ENCODE assay signal across 20 cellular contexts in genomic region chr7:157676456-157677255, GRCh38.
DNase-seq lines count a peak whose midpoint lies in the region; ATAC-seq and TF ChIP-seq lines count a peak whose summit lies in the region.
"Had no signal": no experiment of that assay in that cellular context is flagged by ENCODE, and none has a peak within 500 bp of the region (broad histone marks: within the 10 kb centered on the region; RNA-seq: fewer than 3 reads in every experiment).

No MANE protein-coding gene starts in this region.

- no peaks in the 10 kb centered on the region for H3F3A ChIP-seq in MM.1S (ENCODE audit: insufficient read depth, low read length)

- H3K27ac ChIP-seq in MM.1S (ENCODE audit: low read length): no peak overlapping the region
- H3K27ac ChIP-seq: brain microvascular endothelial cell, hepatocyte, right lobe of liver had no signal

- peaks cover 4% of the 10 kb centered on the region for H3K4me1 Mint-ChIP-seq in activated naive CD4-positive, alpha-beta T cell treated with anti-CD3 and anti-CD28 coated beads, Interleukin-2, amount 50 U/mL, for 24 hours
- H3K4me1 Mint-ChIP-seq: activated T-helper 17 cell treated with anti-CD3 and anti-CD28 coated beads, Interleukin-2, amount 50 U/mL, for 72 hours; stimulated activated memory B cell treated with anti-CD40 and anti-IgM and Interleukin-4, amounts not matched to agents 10 μg/mL and 1 μg/mL and 100 μg/mL, for 72 hours had no signal

- H4K20me1 ChIP-seq in MM.1S (ENCODE audit: insufficient read depth, low read length): no peaks in the 10 kb centered on the region

- no peak for DNase-seq in activated naive CD4-positive, alpha-beta T cell treated with Interleukin-2 at 50 U/mL for 16 hours
- DNase-seq in MM.1S: no peak
- peak; percentile 26 for DNase-seq in ecto neural progenitor cell (ENCODE audit: low spot score)
- DNase-seq in stimulated activated CD8-positive, alpha-beta memory T cell treated with anti-CD3 and anti-CD28 coated beads, Interleukin-4, amount 100 ng/mL, for 48 hours: peak; percentile 9
- DNase-seq in putamen (ENCODE audit: low spot score): no peak
- DNase-seq in hypothalamus (lab: John Stamatoyannopoulos, UW): no peak
- DNase-seq: activated CD4-positive, alpha-beta T cell treated with anti-CD3 and anti-CD28 coated beads for 1 hour; brain microvascular endothelial cell; CD4-positive, alpha-beta memory T cell; DMS153; IMR-90; NCI-H1694; NCI-H446 treated with DMSO at 0.1 percent for 48 hours; right lobe of liver had no signal

- no peaks in the 10 kb centered on the region for H3K79me2 ChIP-seq in MM.1S (ENCODE audit: low read length)
- H3K79me2 ChIP-seq: hepatocyte had no signal

- H3K9me3 Mint-ChIP-seq in activated naive CD4-positive, alpha-beta T cell treated with anti-CD3 and anti-CD28 coated beads, Interleukin-2, amount 50 U/mL, for 24 hours: no peaks in the 10 kb centered on the region
- H3K9me3 Mint-ChIP-seq: activated T-helper 17 cell treated with anti-CD3 and anti-CD28 coated beads, Interleukin-2, amount 50 U/mL, for 72 hours; stimulated activated memory B cell treated with anti-CD40 and anti-IgM and Interleukin-4, amounts not matched to agents 10 μg/mL and 1 μg/mL and 100 μg/mL, for 72 hours had no signal

- no peak overlapping the region for H2AFZ ChIP-seq in MM.1S (ENCODE audit: low read length)
- H2AFZ ChIP-seq: hepatocyte had no signal

- no peaks in the 10 kb centered on the region for H3K36me3 ChIP-seq in MM.1S (replicated peaks; ENCODE audit: insufficient read depth, low read length)
- H3K36me3 ChIP-seq: brain microvascular endothelial cell, right lobe of liver had no signal

- peaks cover 100% of the 10 kb centered on the region for H3K27me3 ChIP-seq in MM.1S (replicated peaks; ENCODE audit: insufficient read depth, low read length)
- H3K27me3 ChIP-seq: brain microvascular endothelial cell, right lobe of liver had no signal

- no peak for TF ChIP-seq CTCF in MM.1S (IDR thresholded peaks at IDR 0.05; ENCODE audit: low read length)

- no peaks in the 10 kb centered on the region for H3K9me2 ChIP-seq in MM.1S (replicated peaks; ENCODE audit: insufficient read depth, low read length)

- H3K27me3 Mint-ChIP-seq in activated naive CD4-positive, alpha-beta T cell treated with anti-CD3 and anti-CD28 coated beads, Interleukin-2, amount 50 U/mL, for 24 hours: peaks cover 33% of the 10 kb centered on the region

- no peak for ATAC-seq in HG03108 (IDR thresholded peaks at IDR 0.05; ENCODE audit: unreplicated experiment)
- ATAC-seq: activated T-helper 17 cell treated with anti-CD3 and anti-CD28 coated beads, Interleukin-2, amount 50 U/mL, for 72 hours; GM12878; stimulated activated memory B cell treated with anti-CD40 and anti-IgM and Interleukin-4, amounts not matched to agents 10 μg/mL and 1 μg/mL and 100 μg/mL, for 72 hours had no signal

- H3K4me3 ChIP-seq in MM.1S (ENCODE audit: low read length): no peak overlapping the region
- H3K4me3 ChIP-seq: GM12878, hepatocyte, right lobe of liver had no signal

- H3K36me3 Mint-ChIP-seq in activated naive CD4-positive, alpha-beta T cell treated with anti-CD3 and anti-CD28 coated beads, Interleukin-2, amount 50 U/mL, for 24 hours: no peaks in the 10 kb centered on the region
- H3K36me3 Mint-ChIP-seq: CD4-positive, alpha-beta memory T cell; stimulated activated memory B cell treated with anti-CD40 and anti-IgM and Interleukin-4, amounts not matched to agents 10 μg/mL and 1 μg/mL and 100 μg/mL, for 72 hours had no signal

- no peaks in the 10 kb centered on the region for H3K4me1 ChIP-seq in MM.1S (ENCODE audit: low read length)
- H3K4me1 ChIP-seq: right lobe of liver had no signal

- H3K4me3 Mint-ChIP-seq in activated naive CD4-positive, alpha-beta T cell treated with anti-CD3 and anti-CD28 coated beads, Interleukin-2, amount 50 U/mL, for 24 hours: no peak overlapping the region
- H3K4me3 Mint-ChIP-seq: activated T-helper 17 cell treated with anti-CD3 and anti-CD28 coated beads, Interleukin-2, amount 50 U/mL, for 72 hours; CD4-positive, alpha-beta memory T cell; stimulated activated memory B cell treated with anti-CD40 and anti-IgM and Interleukin-4, amounts not matched to agents 10 μg/mL and 1 μg/mL and 100 μg/mL, for 72 hours had no signal

- H3K9me3 ChIP-seq in MM.1S (replicated peaks; ENCODE audit: insufficient read depth, low read length): no peaks in the 10 kb centered on the region
- H3K9me3 ChIP-seq: right lobe of liver had no signal

- peak overlapping the region; percentile 23 for H3K27ac Mint-ChIP-seq in activated naive CD4-positive, alpha-beta T cell treated with anti-CD3 and anti-CD28 coated beads, Interleukin-2, amount 50 U/mL, for 24 hours
- H3K27ac Mint-ChIP-seq: activated T-helper 17 cell treated with anti-CD3 and anti-CD28 coated beads, Interleukin-2, amount 50 U/mL, for 72 hours; stimulated activated memory B cell treated with anti-CD40 and anti-IgM and Interleukin-4, amounts not matched to agents 10 μg/mL and 1 μg/mL and 100 μg/mL, for 72 hours had no signal

- H3K9ac ChIP-seq in MM.1S (ENCODE audit: low read length): no peak overlapping the region

- H3K4me2 ChIP-seq in MM.1S (ENCODE audit: low read depth, low read length): peak overlapping the region; percentile 11; the same call in 1 of the 2 replicates
- H3K4me2 ChIP-seq: hepatocyte had no signal

Comparison
In these comparisons a context has a peak if more than half of its experiments do, and no peak if none do; other contexts are left out.
1. DNase-seq: peak in ecto neural progenitor cell (single experiment) and stimulated activated CD8-positive, alpha-beta memory T cell treated with anti-CD3 and anti-CD28 coated beads, Interleukin-4, amount 100 ng/mL, for 48 hours (single experiment); none in activated naive CD4-positive, alpha-beta T cell treated with Interleukin-2 at 50 U/mL for 16 hours (single experiment), MM.1S (single experiment), putamen (single experiment) and hypothalamus (0 of 51).